In the genomic region with DNA sequence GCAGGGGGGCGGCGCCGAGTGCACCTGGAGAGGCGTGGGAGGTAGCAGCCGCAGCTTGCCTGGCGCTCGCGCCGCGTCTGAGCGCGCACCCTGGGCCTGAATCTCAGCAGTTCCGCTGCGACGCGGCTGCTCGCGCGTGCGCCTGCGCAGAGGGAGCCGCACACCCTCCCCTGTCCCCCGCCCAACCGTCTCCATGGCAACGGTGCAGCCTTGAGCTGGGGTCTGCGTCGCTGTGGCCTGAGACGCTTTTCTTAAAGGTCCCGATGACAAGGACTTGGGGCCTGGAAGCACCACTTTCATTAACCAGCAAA, we compare ENCODE assay signal across 9 cellular contexts. TPM values are rescaled to one million over a fixed set of nuclear protein-coding genes. Genes with fewer than 3 reads are reported as not detected.
DNase-seq lines count a peak whose midpoint lies in the region; ATAC-seq and TF ChIP-seq lines count a peak whose summit lies in the region.
"Had no signal": no experiment of that assay in that cellular context is flagged by ENCODE, and none has a peak within 500 bp of the region (broad histone marks: within the 10 kb centered on the region; RNA-seq: fewer than 3 reads in every experiment).

A gene with protein sequence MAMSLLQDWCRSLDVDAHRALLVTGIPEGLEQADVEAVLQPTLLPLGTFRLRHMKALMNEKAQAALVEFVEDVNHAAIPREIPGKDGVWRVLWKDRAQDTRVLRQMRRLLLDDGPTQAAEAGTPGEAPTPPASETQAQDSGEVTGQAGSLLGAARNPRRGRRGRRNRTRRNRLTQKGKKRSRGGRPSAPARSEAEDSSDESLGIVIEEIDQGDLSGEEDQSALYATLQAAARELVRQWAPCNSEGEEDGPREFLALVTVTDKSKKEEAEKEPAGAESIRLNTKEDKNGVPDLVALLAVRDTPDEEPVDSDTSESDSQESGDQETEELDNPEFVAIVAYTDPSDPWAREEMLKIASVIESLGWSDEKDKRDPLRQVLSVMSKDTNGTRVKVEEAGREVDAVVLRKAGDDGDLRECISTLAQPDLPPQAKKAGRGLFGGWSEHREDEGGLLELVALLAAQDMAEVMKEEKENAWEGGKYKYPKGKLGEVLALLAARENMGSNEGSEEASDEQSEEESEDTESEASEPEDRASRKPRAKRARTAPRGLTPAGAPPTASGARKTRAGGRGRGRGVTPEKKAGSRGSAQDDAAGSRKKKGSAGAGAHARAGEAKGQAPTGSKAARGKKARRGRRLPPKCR (minus strand): TSS at position 79 of the 311 bp plus-strand sequence. CDS start 402 bp downstream, outside the sequence.

- no peak for TF ChIP-seq POLR2A in esophagus muscularis mucosa (IDR thresholded peaks at IDR 0.05; ENCODE audit: low read depth)

- CTCF ChIA-PET in activated CD4-positive, alpha-beta T cell treated with anti-CD3 and anti-CD28 coated beads for 36 hours (lab: Charles Lee) = interaction anchor here (0.7 kb wide), 1 partner anchor 94 kb away, joined by 3 read pairs; no protein-coding TSS in a partner anchor
- CTCF ChIA-PET in naive thymus-derived CD4-positive, alpha-beta T cell (lab: Charles Lee) = no interaction called here

- no peak for TF ChIP-seq CTCF in esophagus muscularis mucosa (IDR thresholded peaks at IDR 0.05)

- POLR2A ChIA-PET in activated CD4-positive, alpha-beta T cell treated with anti-CD3 and anti-CD28 coated beads for 36 hours (lab: Charles Lee) = no interaction called here
- POLR2A ChIA-PET in naive thymus-derived CD4-positive, alpha-beta T cell (lab: Charles Lee) = no interaction called here

- TF ChIP-seq EP300 in esophagus muscularis mucosa (IDR thresholded peaks at IDR 0.05) = no peak

- peaks cover 10% of the 10 kb centered on the region for H3K4me1 Mint-ChIP-seq in activated CD4-positive, alpha-beta T cell treated with anti-CD3 and anti-CD28 coated beads for 36 hours
- peaks cover 7 to 31% (median 23%) of the 10 kb centered on the region in 7 donors for H3K4me1 Mint-ChIP-seq in naive thymus-derived CD4-positive, alpha-beta T cell

- peak within 1 kb of the TSS; percentile 56 for H3K4me3 Mint-ChIP-seq in activated CD4-positive, alpha-beta T cell treated with anti-CD3 and anti-CD28 coated beads for 36 hours
- H3K4me3 Mint-ChIP-seq in naive thymus-derived CD4-positive, alpha-beta T cell = peak within 1 kb of the TSS; percentile 65 to 96 (median 84)

- H3K27me3 ChIP-seq in esophagus muscularis mucosa (peaks cover 0 to 47% (median 11%) of the 10 kb centered on the region in 4 donors), aorta (ENCODE audit: control insufficient read depth in 1 of 2, insufficient read depth in 2 of 2, low read length in 1 of 2) (no peaks in the 10 kb centered on the region)
- H3K27me3 ChIP-seq in naive thymus-derived CD4-positive, alpha-beta T cell (ENCODE audit: control insufficient read depth in 2 of 2, insufficient read depth in 2 of 2, low read length in 2 of 2) = peaks cover 0 to 11% of the 10 kb centered on the region in 2 donors

- H3K9me3 Mint-ChIP-seq in activated CD4-positive, alpha-beta T cell treated with anti-CD3 and anti-CD28 coated beads for 36 hours (ENCODE audit: low read depth) = no peaks in the 10 kb centered on the region
- H3K9me3 Mint-ChIP-seq in naive thymus-derived CD4-positive, alpha-beta T cell = peaks cover 0 to 1% (median 0%) of the 10 kb centered on the region in 11 donors

- peaks cover 43% of the 10 kb centered on the region for H3K27me3 Mint-ChIP-seq in activated CD4-positive, alpha-beta T cell treated with anti-CD3 and anti-CD28 coated beads for 36 hours
- H3K27me3 Mint-ChIP-seq in naive thymus-derived CD4-positive, alpha-beta T cell = peaks cover 31 to 80% (median 40%) of the 10 kb centered on the region in 5 donors

- H3K27ac ChIP-seq in esophagus muscularis mucosa (replicated peaks in 1 of 4) (no peak within 1 kb of the TSS), aorta (ENCODE audit: low read depth in 1 of 2, low read length in 2 of 2) (no peak within 1 kb of the TSS)
- no peak within 1 kb of the TSS for H3K27ac ChIP-seq in naive thymus-derived CD4-positive, alpha-beta T cell (ENCODE audit: low read depth, low read length)

- intact Hi-C loops in activated CD4-positive, alpha-beta T cell treated with anti-CD3 and anti-CD28 coated beads for 36 hours (cut with DNase I, micrococcal nuclease) = no loop called here
- intact Hi-C loops in esophagus muscularis mucosa (cut with DNase I) = no loop called here
- intact Hi-C loops in naive thymus-derived CD4-positive, alpha-beta T cell (cut with micrococcal nuclease) = no loop called here
- intact Hi-C loops in aorta (cut with DNase I) = no loop called here

- H3K36me3 ChIP-seq in esophagus muscularis mucosa = no peaks in the 10 kb centered on the region
- no peaks in the 10 kb centered on the region for H3K36me3 ChIP-seq in naive thymus-derived CD4-positive, alpha-beta T cell (ENCODE audit: control insufficient read depth in 2 of 3, insufficient read depth in 3 of 3, low read length in 3 of 3)
- no peaks in the 10 kb centered on the region for H3K36me3 ChIP-seq in aorta (ENCODE audit: control insufficient read depth in 1 of 2, insufficient read depth in 2 of 2, low read length in 1 of 2)

- H3K9me3 ChIP-seq in esophagus muscularis mucosa = no peaks in the 10 kb centered on the region
- H3K9me3 ChIP-seq in naive thymus-derived CD4-positive, alpha-beta T cell (ENCODE audit: control insufficient read depth in 2 of 3, low read length in 3 of 3) = no peaks in the 10 kb centered on the region
- H3K9me3 ChIP-seq in aorta (ENCODE audit: control insufficient read depth, low read length) = no peaks in the 10 kb centered on the region

- ATAC-seq in activated CD4-positive, alpha-beta T cell treated with anti-CD3 and anti-CD28 coated beads for 36 hours = peak; percentile 58
- ATAC-seq in naive thymus-derived CD4-positive, alpha-beta T cell = peak; percentile 69
- ATAC-seq in aorta (ENCODE audit: low FRiP score) (peak; percentile 68), HG02970 (IDR thresholded peaks at IDR 0.05; ENCODE audit: low FRiP score, unreplicated experiment) (no peak)

- no peaks in the 10 kb centered on the region for H3K36me3 Mint-ChIP-seq in activated CD4-positive, alpha-beta T cell treated with anti-CD3 and anti-CD28 coated beads for 36 hours (ENCODE audit: low read depth)
- no peaks in the 10 kb centered on the region for H3K36me3 Mint-ChIP-seq in naive thymus-derived CD4-positive, alpha-beta T cell

- 23% methylated on average over 5 of the region's 29 CpGs for WGBS in esophagus muscularis mucosa
- WGBS in aorta, 2 donors = 14 to 16% methylated on average over 27 to 29 of the region's 29 CpGs

- H3K4me3 ChIP-seq in esophagus muscularis mucosa = peak within 1 kb of the TSS; percentile 41 to 54 (median 44)
- H3K4me3 ChIP-seq in naive thymus-derived CD4-positive, alpha-beta T cell (ENCODE audit: low read length) = no peak within 1 kb of the TSS
- no peak within 1 kb of the TSS for H3K4me3 ChIP-seq in aorta (ENCODE audit: low read length in 2 of 2)

- no peak within 1 kb of the TSS for H3K27ac Mint-ChIP-seq in activated CD4-positive, alpha-beta T cell treated with anti-CD3 and anti-CD28 coated beads for 36 hours
- H3K27ac Mint-ChIP-seq in naive thymus-derived CD4-positive, alpha-beta T cell = peak within 1 kb of the TSS in 6 of 9 donors; percentile 45 to 80 (median 76)

- H3K4me1 ChIP-seq in esophagus muscularis mucosa = peaks cover 11 to 42% (median 34%) of the 10 kb centered on the region in 4 donors
- H3K4me1 ChIP-seq in naive thymus-derived CD4-positive, alpha-beta T cell (ENCODE audit: control insufficient read depth in 2 of 2, insufficient read depth in 2 of 2, low read length in 2 of 2) = peaks cover 0 to 11% of the 10 kb centered on the region in 2 donors
- no peaks in the 10 kb centered on the region for H3K4me1 ChIP-seq in aorta (ENCODE audit: control insufficient read depth in 1 of 2, insufficient read depth in 2 of 2, low read length in 2 of 2)

- peak; percentile 69 for DNase-seq in activated effector memory CD4-positive, alpha-beta T cell treated with anti-CD3 and anti-CD28 coated beads, Interleukin-2, amount 50 U/mL, for 16 hours
- DNase-seq in activated effector memory CD4-positive, alpha-beta T cell treated with Interleukin-2 at 50 U/mL for 16 hours = no peak
- peak; percentile 67 for DNase-seq in activated CD4-positive, alpha-beta T cell treated with anti-CD3 and anti-CD28 coated beads for 36 hours
- no peak for DNase-seq in esophagus muscularis mucosa (ENCODE audit: extremely low spot score)
- peak in 6 of 9 donors; percentile 42 to 67 (median 62) for DNase-seq in naive thymus-derived CD4-positive, alpha-beta T cell
- DNase-seq in aorta = peak; percentile 77 to 89
- DNase-seq in GM19238 (ENCODE audit: insufficient read length, low spot score) = no peak

RNA-seq across cellular contexts. Expression of the gene that starts here (rescaled TPM):
- total RNA-seq in activated CD4-positive, alpha-beta T cell treated with anti-CD3 and anti-CD28 coated beads for 36 hours = under 1 TPM; 0.07 to 0.14 TPM
- total RNA-seq in esophagus muscularis mucosa (1 to 10 TPM; 1.5 to 3.3 (median 1.6) TPM), aorta (1 to 10 TPM; 1.5 to 5.2 TPM)
- 1 to 10 TPM in 2 of 5 experiments, under 1 TPM in 2, not detected in 1; 0.24 to 2.3 (median 1.5) TPM for total RNA-seq in naive thymus-derived CD4-positive, alpha-beta T cell
- 1 to 10 TPM; 1.0 to 1.8 TPM for polyA plus RNA-seq in naive thymus-derived CD4-positive, alpha-beta T cell
- under 1 TPM; 0.75 to 0.82 TPM for polyA plus RNA-seq in aorta
- total RNA-seq: RPMI7951 had no signal

Comparison
In these comparisons a context has a peak if more than half of its experiments do, and no peak if none do; other contexts are left out.
1. DNase-seq: peak in activated effector memory CD4-positive, alpha-beta T cell treated with anti-CD3 and anti-CD28 coated beads, Interleukin-2, amount 50 U/mL, for 16 hours (single experiment), naive thymus-derived CD4-positive, alpha-beta T cell (6 of 9) and aorta (2 of 2); none in activated effector memory CD4-positive, alpha-beta T cell treated with Interleukin-2 at 50 U/mL for 16 hours (single experiment), esophagus muscularis mucosa (single experiment) and GM19238 (single experiment).
2. Peak in DNase-seq and ATAC-seq in activated CD4-positive, alpha-beta T cell treated with anti-CD3 and anti-CD28 coated beads for 36 hours; RNA of the gene not detected or under 1 TPM.
3. H3K4me3 ChIP-seq: peak in esophagus muscularis mucosa (4 of 4); none in naive thymus-derived CD4-positive, alpha-beta T cell (single experiment) and aorta (0 of 2).